Comparison of ENCODE assay signal across 8 cellular contexts in genomic region chr18:36688020-36688965, GRCh38.
A peak's percentile ranks its signal among the peaks of the same experiment; 100 is the strongest.
DNase-seq lines count a peak whose midpoint lies in the region; ATAC-seq, FAIRE-seq and TF ChIP-seq lines count a peak whose summit lies in the region.

No MANE protein-coding gene starts in this region.

- TF ChIP-seq CTCF in neural crest cell (conservative IDR thresholded peaks at IDR 0.05), result peak; percentile 91

- H3K36me3 Mint-ChIP-seq in activated CD8-positive, alpha-beta memory T cell treated with anti-CD3 and anti-CD28 coated beads, Interleukin-2, amount 10 ng/mL, durations not matched to agents 7 days and 5 days, result peaks cover 2% of the 10 kb centered on the region
- H3K36me3 Mint-ChIP-seq in neural crest cell (ENCODE audit: low read depth), result peaks cover 7% of the 10 kb centered on the region

- no peak overlapping the region for H3K27ac Mint-ChIP-seq in activated CD8-positive, alpha-beta memory T cell treated with anti-CD3 and anti-CD28 coated beads, Interleukin-2, amount 10 ng/mL, durations not matched to agents 7 days and 5 days
- H3K27ac Mint-ChIP-seq in neural crest cell (ENCODE audit: unreplicated experiment), result no peak overlapping the region

- CTCF ChIA-PET in activated CD8-positive, alpha-beta memory T cell treated with anti-CD3 and anti-CD28 coated beads, Interleukin-2, amount 10 ng/mL, durations not matched to agents 7 days and 5 days (lab: Charles Lee), result interaction anchor here (0.6 to 2.1 kb wide), 17 partner anchors 9 to 404 kb away, joined by 3 to 9 read pairs (median 4); no protein-coding TSS in a partner anchor

- no peaks in the 10 kb centered on the region for H3K4me1 Mint-ChIP-seq in activated CD8-positive, alpha-beta memory T cell treated with anti-CD3 and anti-CD28 coated beads, Interleukin-2, amount 10 ng/mL, durations not matched to agents 7 days and 5 days
- peaks cover 13% of the 10 kb centered on the region for H3K4me1 Mint-ChIP-seq in neural crest cell

- ATAC-seq in Right ventricle myocardium superior (ENCODE audit: poor library complexity) (peak; percentile 70), HG02885 (IDR thresholded peaks at IDR 0.05; ENCODE audit: poor library complexity, unreplicated experiment) (peak; percentile 82)
- no peak for ATAC-seq in activated CD8-positive, alpha-beta memory T cell treated with anti-CD3 and anti-CD28 coated beads, Interleukin-2, amount 10 ng/mL, durations not matched to agents 7 days and 5 days

- no peak overlapping the region for H3K4me3 Mint-ChIP-seq in activated CD8-positive, alpha-beta memory T cell treated with anti-CD3 and anti-CD28 coated beads, Interleukin-2, amount 10 ng/mL, durations not matched to agents 7 days and 5 days
- no peak overlapping the region for H3K4me3 Mint-ChIP-seq in neural crest cell

- FAIRE-seq in urothelium cell line (lab: Jason Lieb, UNC), result no peak

- H3K27me3 Mint-ChIP-seq in activated CD8-positive, alpha-beta memory T cell treated with anti-CD3 and anti-CD28 coated beads, Interleukin-2, amount 10 ng/mL, durations not matched to agents 7 days and 5 days, result peaks cover 8% of the 10 kb centered on the region
- no peaks in the 10 kb centered on the region for H3K27me3 Mint-ChIP-seq in neural crest cell (ENCODE audit: low read depth)

- DNase-seq in Right ventricle myocardium superior (no peak), cardiac septum (ENCODE audit: low spot score) (no peak), NCI-H226 (peak; percentile 7), fibroblast of gingiva (ENCODE audit: low read depth) (peak; percentile 52), neural crest cell (ENCODE audit: low read depth, low spot score) (peak; percentile 70), urothelium cell line (ENCODE audit: low spot score) (peak; percentile 47)
- peak; percentile 65 for DNase-seq in activated CD8-positive, alpha-beta memory T cell treated with anti-CD3 and anti-CD28 coated beads, Interleukin-2, amount 10 ng/mL, durations not matched to agents 7 days and 5 days

- no peaks in the 10 kb centered on the region for H3K9me3 Mint-ChIP-seq in activated CD8-positive, alpha-beta memory T cell treated with anti-CD3 and anti-CD28 coated beads, Interleukin-2, amount 10 ng/mL, durations not matched to agents 7 days and 5 days (ENCODE audit: low read depth)
- H3K9me3 Mint-ChIP-seq in neural crest cell, result no peaks in the 10 kb centered on the region

- intact Hi-C loops in Right ventricle myocardium superior (cut with DNase I) (loop anchor here (10.0 kb wide), 1 partner anchor 117 kb away; no protein-coding TSS in a partner anchor), cardiac septum (cut with DNase I) (loop anchor here (2.0 to 5.0 kb wide), 2 partner anchors 69 to 119 kb away; no protein-coding TSS in a partner anchor)

Comparison
In these comparisons a context has a peak if more than half of its experiments do, and no peak if none do; other contexts are left out.
1. DNase-seq: peak in NCI-H226 (single experiment), activated CD8-positive, alpha-beta memory T cell treated with anti-CD3 and anti-CD28 coated beads, Interleukin-2, amount 10 ng/mL, durations not matched to agents 7 days and 5 days (single experiment), fibroblast of gingiva (single experiment), neural crest cell (single experiment) and urothelium cell line (single experiment); none in Right ventricle myocardium superior (single experiment) and cardiac septum (single experiment).